21 cellular contexts compared by ENCODE assay signal in the genomic region with DNA sequence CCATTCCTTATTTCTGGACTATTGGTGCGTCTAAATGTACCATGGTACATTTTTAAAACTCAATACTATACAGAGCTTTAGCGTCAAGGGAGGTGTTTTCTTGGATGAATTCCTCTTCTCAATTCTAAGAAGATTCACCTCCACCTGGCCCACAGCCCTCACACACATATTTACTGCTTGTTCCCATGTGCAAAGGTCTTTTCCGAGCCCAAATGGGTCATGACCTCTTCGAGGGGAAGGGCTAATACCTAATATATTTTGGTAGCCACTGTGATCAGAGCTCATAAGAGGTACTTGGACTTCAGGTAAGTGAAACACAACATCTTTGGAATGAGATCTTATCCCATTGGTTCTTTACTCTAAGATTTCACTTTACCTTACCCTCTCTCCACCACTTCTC.
"Had no signal": no experiment of that assay in that cellular context is flagged by ENCODE, and none has a peak within 500 bp of the region (broad histone marks: within the 10 kb centered on the region; RNA-seq: fewer than 3 reads in every experiment).

No MANE protein-coding gene starts in this region.

- DNase-seq: dermis blood vessel endothelial cell; effector CD8-positive, alpha-beta T cell; effector memory CD8-positive, alpha-beta T cell; foreskin keratinocyte; heart left ventricle; hypothalamus; left cardiac atrium; left ventricle myocardium inferior; lower lobe of right lung; mesenchymal stem cell; mucosa of descending colon; naive B cell had no signal

- ATAC-seq: effector memory CD8-positive, alpha-beta T cell; foreskin keratinocyte; gastroesophageal sphincter; heart left ventricle; left cardiac atrium; lower lobe of right lung; mucosa of descending colon had no signal

- H3K36me3 ChIP-seq: left ventricle myocardium inferior had no signal

- H3K79me2 ChIP-seq: hepatocyte had no signal

- H3K27me3 ChIP-seq: esophagus muscularis mucosa, foreskin keratinocyte, gastroesophageal sphincter, heart left ventricle, hepatocyte had no signal

- H3K4me1 ChIP-seq: foreskin keratinocyte, lower lobe of right lung had no signal

- H3K27ac ChIP-seq: coronary artery, esophagus muscularis mucosa, foreskin keratinocyte, gastroesophageal sphincter, heart left ventricle, hepatocyte, left ventricle myocardium inferior, lower lobe of right lung had no signal

- H3K4me2 ChIP-seq: hepatocyte had no signal

- FAIRE-seq: colon, endothelial cell of umbilical vein, frontal cortex, islet of Langerhans, keratinocyte had no signal

- H3K4me3 ChIP-seq: coronary artery, esophagus muscularis mucosa, gastroesophageal sphincter, heart left ventricle, hepatocyte, left ventricle myocardium inferior, lower lobe of right lung, mucosa of descending colon had no signal

- H2AFZ ChIP-seq: hepatocyte had no signal

- H3K9me3 ChIP-seq: esophagus muscularis mucosa, gastroesophageal sphincter, heart left ventricle, left ventricle myocardium inferior, lower lobe of right lung, mucosa of descending colon had no signal
